10 cellular contexts compared by ENCODE assay signal in the genomic region with DNA sequence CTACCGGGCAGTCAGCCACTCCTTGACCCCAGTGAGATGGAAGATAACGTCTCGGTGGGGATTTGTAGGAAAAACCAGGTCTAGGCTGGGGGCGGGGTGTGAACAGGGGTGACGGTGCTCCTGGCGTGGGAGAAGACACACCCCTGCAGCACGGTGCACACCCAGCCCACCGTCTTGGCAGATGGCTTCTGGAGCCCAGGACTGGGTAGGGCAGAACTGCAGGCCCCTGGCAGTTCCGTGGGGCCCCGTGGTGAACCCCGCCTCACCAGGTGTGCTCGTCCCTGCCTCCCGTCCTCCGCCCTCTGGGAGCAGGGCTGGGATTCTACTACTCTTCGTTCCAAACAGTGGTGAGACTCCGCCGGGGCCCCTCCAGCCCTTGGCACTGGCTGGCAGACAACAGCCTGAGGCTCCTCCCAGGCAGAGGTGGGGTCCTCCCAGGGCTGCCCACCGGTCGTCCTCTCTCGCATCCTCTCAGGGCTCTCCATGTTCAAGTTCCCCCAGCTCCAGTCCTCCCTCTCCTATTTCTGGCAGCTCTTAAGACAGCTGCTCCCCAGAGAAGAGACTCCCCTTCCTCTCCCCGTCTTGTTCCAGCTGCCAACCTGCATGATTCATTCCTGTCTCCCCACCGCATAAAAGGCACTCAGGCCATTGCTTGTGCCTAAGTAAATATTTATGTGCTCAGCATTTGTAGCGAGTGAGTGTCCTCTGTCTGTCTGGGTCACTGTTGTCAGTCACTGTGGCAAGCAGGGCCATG.
DNase-seq lines count a peak whose midpoint lies in the region; ATAC-seq and TF ChIP-seq lines count a peak whose summit lies in the region.
"Had no signal": no experiment of that assay in that cellular context is flagged by ENCODE, and none has a peak within 500 bp of the region (broad histone marks: within the 10 kb centered on the region; RNA-seq: fewer than 3 reads in every experiment).

No MANE protein-coding gene starts in this region.

- no peak for TF ChIP-seq CTCF in brain microvascular endothelial cell (IDR thresholded peaks at IDR 0.05; ENCODE audit: low read depth, low read length, missing control alignments)
- TF ChIP-seq CTCF in mesothelial cell of epicardium (IDR thresholded peaks at IDR 0.05; ENCODE audit: unreplicated experiment): no peak

- H3K27ac ChIP-seq in brain microvascular endothelial cell (no peak overlapping the region), mucosa of rectum (ENCODE audit: low read depth in 2 of 2, low read length in 2 of 2) (no peak overlapping the region)
- H3K27ac ChIP-seq: gastroesophageal sphincter had no signal

- ATAC-seq in T-cell (replicated peaks in 1 of 4): no peak
- no peak for ATAC-seq in HG03460 (IDR thresholded peaks at IDR 0.05; ENCODE audit: unreplicated experiment)
- ATAC-seq: gastroesophageal sphincter had no signal

- CTCF ChIA-PET in T-cell (lab: Charles Lee): no interaction called here

- POLR2A ChIA-PET in T-cell (lab: Charles Lee): no interaction called here

- H3K4me3 ChIP-seq in brain microvascular endothelial cell (ENCODE audit: low read depth, low read length) (no peak overlapping the region), mucosa of rectum (ENCODE audit: low read length in 2 of 2) (peak overlapping the region; percentile 47 to 50)
- H3K4me3 ChIP-seq: gastroesophageal sphincter had no signal

- H3K36me3 ChIP-seq in brain microvascular endothelial cell (replicated peaks) (no peaks in the 10 kb centered on the region), mucosa of rectum (ENCODE audit: control insufficient read depth in 2 of 2, insufficient read depth in 2 of 2, low read length in 2 of 2) (no peaks in the 10 kb centered on the region)
- H3K36me3 ChIP-seq: gastroesophageal sphincter had no signal

- H3K4me1 Mint-ChIP-seq in mesothelial cell of epicardium (peaks cover 12% of the 10 kb centered on the region), T-cell (no peaks in the 10 kb centered on the region)

- no peak overlapping the region for H3K27ac Mint-ChIP-seq in mesothelial cell of epicardium
- no peak overlapping the region for H3K27ac Mint-ChIP-seq in T-cell

- DNase-seq in DMS153 treated with DMSO at 0.1 percent for 48 hours (lab: John Stamatoyannopoulos, UW; ENCODE audit: unreplicated experiment): peak; percentile 42
- peak; percentile 10 for DNase-seq in NCI-H1417 treated with DMSO at 0.1 percent for 48 hours (lab: John Stamatoyannopoulos, UW)
- peak; percentile 81 for DNase-seq in brain microvascular endothelial cell
- DNase-seq in mesothelial cell of epicardium (ENCODE audit: low spot score in 2 of 2, unreplicated experiment in 2 of 2): no peak
- DNase-seq in T-cell: no peak
- no peak for DNase-seq in NK-92 treated with Interleukin-12 subunit alpha and Interleukin-12 subunit beta, amount 100 ng/mL, for 24 hours (lab: John Stamatoyannopoulos, UW)
- DNase-seq: activated CD4-positive, alpha-beta T cell treated with anti-CD3 and anti-CD28 coated beads for 48 hours had no signal

- H3K36me3 Mint-ChIP-seq in mesothelial cell of epicardium: no peaks in the 10 kb centered on the region
- H3K36me3 Mint-ChIP-seq in T-cell: no peaks in the 10 kb centered on the region

- H3K9me3 Mint-ChIP-seq in mesothelial cell of epicardium: peaks cover 17% of the 10 kb centered on the region
- H3K9me3 Mint-ChIP-seq in T-cell: no peaks in the 10 kb centered on the region

- H3K9me3 ChIP-seq in mucosa of rectum (ENCODE audit: control insufficient read depth in 2 of 2, low read length in 2 of 2): no peaks in the 10 kb centered on the region

- H3K9ac ChIP-seq in mucosa of rectum (ENCODE audit: low read depth in 1 of 2, low read length in 2 of 2): peak overlapping the region in 1 of 2 donors; percentile 48

- H3K4me3 Mint-ChIP-seq in mesothelial cell of epicardium (no peak overlapping the region), T-cell (no peak overlapping the region)

- H3K27me3 Mint-ChIP-seq in mesothelial cell of epicardium (ENCODE audit: low read depth) (peaks cover 9% of the 10 kb centered on the region), T-cell (peaks cover 20 to 22% of the 10 kb centered on the region in 2 donors)

- in situ Hi-C loops in brain microvascular endothelial cell (cut with HindIII; ENCODE audit: low pct_ligation_motif_present, low sequenced_read_pairs): no loop called here

- H3K27me3 ChIP-seq in brain microvascular endothelial cell (replicated peaks): no peaks in the 10 kb centered on the region
- no peaks in the 10 kb centered on the region for H3K27me3 ChIP-seq in mucosa of rectum (ENCODE audit: control insufficient read depth in 2 of 2, insufficient read depth in 2 of 2, low read length in 2 of 2)

- H3K4me1 ChIP-seq in mucosa of rectum (ENCODE audit: control insufficient read depth in 2 of 2, insufficient read depth in 2 of 2, low read length in 2 of 2): peaks cover 11 to 12% of the 10 kb centered on the region in 2 donors

Comparison
In these comparisons a context has a peak if more than half of its experiments do, and no peak if none do; other contexts are left out.
1. DNase-seq: peak in DMS153 treated with DMSO at 0.1 percent for 48 hours (single experiment), NCI-H1417 treated with DMSO at 0.1 percent for 48 hours (single experiment) and brain microvascular endothelial cell (single experiment); none in mesothelial cell of epicardium (0 of 2), T-cell (0 of 34) and NK-92 treated with Interleukin-12 subunit alpha and Interleukin-12 subunit beta, amount 100 ng/mL, for 24 hours (single experiment).